In the genomic region with DNA sequence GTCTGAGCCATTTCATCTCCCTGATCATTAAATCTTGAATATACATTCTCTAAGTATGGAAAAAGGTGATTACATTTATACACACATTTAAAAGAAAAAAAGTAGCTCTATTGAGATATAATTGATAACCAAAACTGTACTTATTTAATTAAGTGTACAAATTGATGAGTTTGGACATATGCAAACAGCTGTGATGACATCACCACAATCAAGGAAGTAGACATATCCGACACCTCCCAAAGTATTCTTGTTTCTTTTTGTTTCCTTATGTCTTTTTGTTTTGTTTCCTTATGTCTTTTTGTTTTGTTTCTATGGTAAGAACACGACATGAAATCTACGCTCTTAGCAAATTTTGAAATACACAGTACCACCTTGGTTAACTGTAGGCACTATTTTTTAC, we compare ENCODE assay signal across 8 cellular contexts.
"Had no signal": no experiment of that assay in that cellular context is flagged by ENCODE, and none has a peak within 500 bp of the region (broad histone marks: within the 10 kb centered on the region; RNA-seq: fewer than 3 reads in every experiment).

No MANE protein-coding gene starts in this region.

- H3K4me3 ChIP-seq: GM12878 had no signal

- FAIRE-seq: G401.6, GM12878, GM12891, GM12892, GM18507, GM19239 had no signal

- ATAC-seq: GM12878 had no signal

- DNase-seq: GDM1, GF-D8 had no signal
